Comparison of ENCODE assay signal across 18 cellular contexts in the genomic region with DNA sequence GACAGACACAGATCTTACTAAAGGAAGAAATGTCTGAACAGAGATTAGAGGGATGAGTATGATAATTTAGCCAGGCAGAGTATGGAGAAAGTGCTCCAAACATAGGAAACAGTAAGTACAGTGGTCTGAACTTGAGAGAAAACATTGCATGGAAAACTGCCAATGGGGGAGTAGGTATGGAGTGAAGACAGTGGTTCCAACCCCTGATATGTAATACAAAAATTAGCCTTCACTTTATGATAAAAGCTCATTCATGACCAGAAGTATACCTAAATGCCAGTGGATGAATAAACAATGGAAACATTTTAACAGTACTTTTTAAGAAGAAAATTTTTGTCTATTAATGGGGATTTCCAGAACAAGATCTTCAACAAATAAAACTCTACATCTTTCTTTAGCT.
A peak's percentile ranks its signal among the peaks of the same experiment; 100 is the strongest.
DNase-seq lines count a peak whose midpoint lies in the region; ATAC-seq and TF ChIP-seq lines count a peak whose summit lies in the region.
"Had no signal": no experiment of that assay in that cellular context is flagged by ENCODE, and none has a peak within 500 bp of the region (broad histone marks: within the 10 kb centered on the region; RNA-seq: fewer than 3 reads in every experiment).

No MANE protein-coding gene starts in this region.

- H4K20me1 ChIP-seq in IMR-90 (ENCODE audit: insufficient read depth, low read length) (no peaks in the 10 kb centered on the region), SK-N-SH (ENCODE audit: insufficient read depth) (no peaks in the 10 kb centered on the region)

- TF ChIP-seq POLR2A in IMR-90 (IDR thresholded peaks at IDR 0.05; ENCODE audit: low read depth, low read length), result no peak

- no peaks in the 10 kb centered on the region for H3K27me3 ChIP-seq in IMR-90 (ENCODE audit: control insufficient read depth, insufficient read depth, low read length)
- H3K27me3 ChIP-seq in SK-N-SH (ENCODE audit: insufficient read depth), result no peaks in the 10 kb centered on the region

- H4K5ac ChIP-seq in IMR-90 (ENCODE audit: low read depth, low read length), result no peak overlapping the region

- no peak overlapping the region for H4K8ac ChIP-seq in IMR-90 (ENCODE audit: low read depth in 2 of 2, low read length in 2 of 2)

- no peaks in the 10 kb centered on the region for H3K36me3 ChIP-seq in IMR-90 (ENCODE audit: control insufficient read depth, insufficient read depth, low read length)
- H3K36me3 ChIP-seq in SK-N-SH (replicated peaks in 1 of 2; ENCODE audit: control insufficient read depth in 1 of 2, insufficient read depth in 2 of 2, low read length in 1 of 2), result peaks cover 0 to 4% of the 10 kb centered on the region in 2 experiments
- H3K36me3 ChIP-seq: HAP-1 had no signal

- CTCF ChIA-PET in IMR-90 (lab: Yijun Ruan, JAX) (interaction anchor here (1.3 kb wide), 1 partner anchor 14 kb away, joined by 4 read pairs; no protein-coding TSS in a partner anchor), SK-N-SH (lab: Yijun Ruan, JAX) (no interaction called here)

- no peak overlapping the region for H3K4me3 Mint-ChIP-seq in type B pancreatic cell
- H3K4me3 Mint-ChIP-seq: CD4-positive, alpha-beta memory T cell; HFFc6 had no signal

- no peak for TF ChIP-seq EP300 in SK-N-SH (IDR thresholded peaks at IDR 0.05; ENCODE audit: borderline replicate concordance in 1 of 2, low read depth in 1 of 2, low read length in 1 of 2)

- no peaks in the 10 kb centered on the region for H3K27me3 Mint-ChIP-seq in type B pancreatic cell
- H3K27me3 Mint-ChIP-seq: CD4-positive, alpha-beta memory T cell had no signal

- no peak overlapping the region for H2AK9ac ChIP-seq in IMR-90 (replicated peaks; ENCODE audit: low read depth, low read length, poor library complexity)

- no peaks in the 10 kb centered on the region for H3K4me1 Mint-ChIP-seq in type B pancreatic cell (ENCODE audit: unreplicated experiment)
- H3K4me1 Mint-ChIP-seq: CD4-positive, alpha-beta memory T cell had no signal

- peak; percentile 19 for DNase-seq in IMR-90
- DNase-seq in NCI-H69 (lab: John Stamatoyannopoulos, UW), result peak; percentile 7
- no peak for DNase-seq in SK-N-SH
- peak; percentile 4 for DNase-seq in fibroblast of pulmonary artery (ENCODE audit: low read depth)
- DNase-seq in caudate nucleus (lab: John Stamatoyannopoulos, UW), result no peak
- no peak for DNase-seq in GM13977 (ENCODE audit: low spot score)
- no peak for DNase-seq in type B pancreatic cell (ENCODE audit: extremely low spot score, unreplicated experiment)
- DNase-seq: C1 segment of cervical spinal cord; Caco-2; CD4-positive, alpha-beta memory T cell; DMS153; EL; GDM1; GOT3; HFFc6 had no signal

- dilution Hi-C loops in IMR-90 (cut with HindIII; ENCODE audit: low sequenced_read_pairs, unreplicated experiment), result no loop called here

- H3K4me2 ChIP-seq in IMR-90 (ENCODE audit: low read depth, low read length) (no peak overlapping the region), SK-N-SH (no peak overlapping the region)

- intact Hi-C loops in IMR-90 (cut with micrococcal nuclease), result no loop called here

- no peak for TF ChIP-seq CTCF in IMR-90 (conservative IDR thresholded peaks at IDR 0.05; ENCODE audit: low read depth, low read length)
- no peak for TF ChIP-seq CTCF in SK-N-SH (IDR thresholded peaks at IDR 0.05)
- no peak for TF ChIP-seq CTCF in fibroblast of pulmonary artery (IDR thresholded peaks at IDR 0.05; ENCODE audit: low read length, missing control alignments)
- TF ChIP-seq CTCF in GM13977 (IDR thresholded peaks at IDR 0.05; ENCODE audit: extremely low read depth, insufficient read depth, missing control alignments), result no peak
- TF ChIP-seq CTCF in type B pancreatic cell (conservative IDR thresholded peaks at IDR 0.05), result no peak

- no peaks in the 10 kb centered on the region for H3K9me1 ChIP-seq in IMR-90 (ENCODE audit: insufficient read depth, low read length)

- H4K91ac ChIP-seq in IMR-90 (ENCODE audit: insufficient read depth, low read depth, low read length), result no peak overlapping the region

- no peaks in the 10 kb centered on the region for H3K79me2 ChIP-seq in SK-N-SH (ENCODE audit: insufficient read depth)

- H3K4me1 ChIP-seq in IMR-90 (ENCODE audit: control insufficient read depth, insufficient read depth, low read length), result peaks cover 3% of the 10 kb centered on the region; the same call in 1 of the 2 replicates
- no peaks in the 10 kb centered on the region; a peak in 1 of 4 replicates for H3K4me1 ChIP-seq in SK-N-SH (ENCODE audit: control insufficient read depth in 1 of 2, insufficient read depth in 2 of 2, low read depth in 1 of 2, low read length in 1 of 2)

- H3K9me3 Mint-ChIP-seq in type B pancreatic cell, result no peaks in the 10 kb centered on the region
- H3K9me3 Mint-ChIP-seq: HFFc6 had no signal

- H3K9ac ChIP-seq in IMR-90 (ENCODE audit: low read depth, low read length) (no peak overlapping the region), SK-N-SH (no peak overlapping the region)

- H2BK5ac ChIP-seq in IMR-90 (ENCODE audit: low read depth, low read length, poor library complexity, severe bottlenecking), result no peak overlapping the region

- no peak overlapping the region for H3K4me3 ChIP-seq in IMR-90 (ENCODE audit: insufficient read depth, low read depth, low read length)
- no peak overlapping the region for H3K4me3 ChIP-seq in SK-N-SH (ENCODE audit: low read depth in 2 of 2, low read length in 1 of 2)
- H3K4me3 ChIP-seq in fibroblast of pulmonary artery (replicated peaks; ENCODE audit: low read depth, low read length), result no peak overlapping the region
- H3K4me3 ChIP-seq: GM12878, HAP-1 had no signal

- H3K9me3 ChIP-seq in IMR-90 (ENCODE audit: control insufficient read depth, insufficient read depth, low read length) (no peaks in the 10 kb centered on the region), SK-N-SH (no peaks in the 10 kb centered on the region)
- H3K9me3 ChIP-seq: HAP-1 had no signal

- H3K9me2 ChIP-seq in SK-N-SH, result no peaks in the 10 kb centered on the region

- no peak for ATAC-seq in IMR-90 (ENCODE audit: low read depth)
- no peak for ATAC-seq in HG02678 (IDR thresholded peaks at IDR 0.05; ENCODE audit: unreplicated experiment)
- ATAC-seq: GM12878 had no signal

- no peak overlapping the region for H3K27ac Mint-ChIP-seq in type B pancreatic cell
- H3K27ac Mint-ChIP-seq: CD4-positive, alpha-beta memory T cell; HFFc6 had no signal

- H3K36me3 Mint-ChIP-seq in type B pancreatic cell, result no peaks in the 10 kb centered on the region
- H3K36me3 Mint-ChIP-seq: CD4-positive, alpha-beta memory T cell had no signal

- H2BK20ac ChIP-seq in IMR-90 (ENCODE audit: low read depth, low read length), result no peak overlapping the region

- H2BK15ac ChIP-seq in IMR-90 (ENCODE audit: low read depth, low read length), result no peak overlapping the region

- no peak overlapping the region for H3K27ac ChIP-seq in IMR-90 (ENCODE audit: insufficient read depth, low read length)
- H3K27ac ChIP-seq in SK-N-SH (ENCODE audit: low read depth in 2 of 2, low read length in 1 of 2), result peak overlapping the region in 1 of 2 experiments; percentile 42; a peak in 2 of 4 replicates
- no peak overlapping the region for H3K27ac ChIP-seq in caudate nucleus (ENCODE audit: low read depth, low read length)

- in situ Hi-C loops in IMR-90 (cut with MboI; ENCODE audit: low sequenced_read_pairs) (no loop called here), GM13977 (cut with MboI; ENCODE audit: low pct_unique_long_range_greater_than_20kb, low sequenced_read_pairs, unreplicated experiment) (no loop called here)

- no peak overlapping the region for H3K56ac ChIP-seq in IMR-90 (ENCODE audit: extremely low read depth, insufficient read depth, low read length)

- POLR2A ChIA-PET in IMR-90 (lab: Charles Lee; ENCODE audit: unreplicated experiment), result no interaction called here
- POLR2A ChIA-PET in SK-N-SH (lab: Yijun Ruan, JAX), result no interaction called here

- H3K79me1 ChIP-seq in IMR-90 (ENCODE audit: low read depth in 1 of 2, low read length in 2 of 2), result no peaks in the 10 kb centered on the region

- BruUV-seq in IMR-90 (replicated peaks; lab: Mats Ljungman, UMichigan), result no TSS peak

- H3K18ac ChIP-seq in IMR-90 (ENCODE audit: low read depth, low read length), result no peak overlapping the region

- peaks cover 11% of the 10 kb centered on the region for H3F3A ChIP-seq in SK-N-SH (replicated peaks; ENCODE audit: insufficient read depth)

- no peak overlapping the region for H2BK120ac ChIP-seq in IMR-90 (ENCODE audit: low read depth, low read length)

- H2AFZ ChIP-seq in IMR-90 (replicated peaks; ENCODE audit: low read length, poor library complexity) (no peak overlapping the region), SK-N-SH (ENCODE audit: low read depth) (0 out of 2 replicates have a peak overlapping the region, but pooled peaks have one; percentile 16)

- H3K4ac ChIP-seq in IMR-90 (ENCODE audit: low read depth, low read length), result no peak overlapping the region

- no peak overlapping the region for H3K14ac ChIP-seq in IMR-90 (replicated peaks; ENCODE audit: low read depth, low read length)

- H3K23ac ChIP-seq in IMR-90 (ENCODE audit: low read depth, low read length), result no peak overlapping the region

- TF ChIP-seq RAD21 in IMR-90 (IDR thresholded peaks at IDR 0.05; ENCODE audit: low read length), result no peak
- TF ChIP-seq RAD21 in SK-N-SH (IDR thresholded peaks at IDR 0.05; ENCODE audit: low read length), result no peak

- H2AK5ac ChIP-seq in IMR-90 (ENCODE audit: low read depth, low read length), result no peak overlapping the region

TF ChIP-seq in IMR-90, 13 proteins besides CTCF, POLR2A, EP300 and RAD21 (continues in another document):
- TF ChIP-seq NFE2L2 (IDR thresholded peaks at IDR 0.05; ENCODE audit: low read depth, low read length), result no peak
- no peak for TF ChIP-seq CEBPB (IDR thresholded peaks at IDR 0.05; ENCODE audit: low read depth, low read length)
- TF ChIP-seq CHD1 (IDR thresholded peaks at IDR 0.05; ENCODE audit: low read depth, low read length), result no peak
- TF ChIP-seq FOS (IDR thresholded peaks at IDR 0.05; ENCODE audit: low read depth, low read length), result no peak

TF ChIP-seq in SK-N-SH, 30 proteins besides CTCF, POLR2A, EP300 and RAD21:
- TF ChIP-seq FOXM1 (IDR thresholded peaks at IDR 0.05; ENCODE audit: low read depth), result no peak
- TF ChIP-seq FOSL2 (IDR thresholded peaks at IDR 0.05; ENCODE audit: borderline replicate concordance, low read depth), result no peak
- TF ChIP-seq GATA2 (CRISPR knock-in tag; IDR thresholded peaks at IDR 0.05), result no peak
- TF ChIP-seq JUND (IDR thresholded peaks at IDR 0.05), result no peak
- no peak for TF ChIP-seq RCOR1 (IDR thresholded peaks at IDR 0.05; ENCODE audit: low read length)
TF ChIP-seq in SK-N-SH: peak in this region for 0.

Comparison
In these comparisons a context has a peak if more than half of its experiments do, and no peak if none do; other contexts are left out.
1. DNase-seq: peak in IMR-90 (single experiment), NCI-H69 (single experiment) and fibroblast of pulmonary artery (single experiment); none in SK-N-SH (single experiment), caudate nucleus (0 of 61), GM13977 (single experiment) and type B pancreatic cell (single experiment).